In the genomic region with DNA sequence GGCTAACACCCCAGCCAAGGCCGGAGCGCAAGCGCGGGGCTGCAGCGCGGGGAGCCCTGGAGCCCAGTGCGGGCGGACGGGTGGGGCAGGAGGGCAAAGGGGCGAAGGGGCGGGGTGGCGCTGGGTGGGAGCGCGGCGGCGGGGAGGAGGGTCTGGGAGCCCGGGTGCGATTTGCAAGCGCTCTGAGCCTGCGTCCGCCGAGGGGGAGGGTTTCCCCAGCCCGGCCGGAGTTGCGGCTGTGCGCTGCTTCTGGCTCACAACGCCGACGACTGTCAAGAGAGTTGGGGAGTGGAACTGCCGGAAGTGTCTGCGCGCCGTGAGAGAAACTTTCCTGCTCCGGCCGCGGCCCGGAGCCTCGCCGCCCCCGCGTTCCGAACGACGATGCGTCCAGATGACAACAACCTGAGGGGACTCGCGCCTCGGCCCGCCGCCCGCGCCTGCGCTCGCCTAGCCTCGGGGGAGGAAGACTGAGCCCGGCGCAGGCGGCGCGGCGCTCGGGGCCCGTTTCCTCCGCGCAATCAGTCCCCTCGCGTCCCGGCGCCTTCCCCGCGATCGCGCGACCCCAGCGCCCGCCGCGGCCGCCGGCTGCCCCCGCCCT, we compare ENCODE assay signal across 8 cellular contexts. TPM values are rescaled to one million over a fixed set of nuclear protein-coding genes. Genes with fewer than 3 reads are reported as not detected.
DNase-seq lines count a peak whose midpoint lies in the region; ATAC-seq, FAIRE-seq and TF ChIP-seq lines count a peak whose summit lies in the region.

A gene with protein sequence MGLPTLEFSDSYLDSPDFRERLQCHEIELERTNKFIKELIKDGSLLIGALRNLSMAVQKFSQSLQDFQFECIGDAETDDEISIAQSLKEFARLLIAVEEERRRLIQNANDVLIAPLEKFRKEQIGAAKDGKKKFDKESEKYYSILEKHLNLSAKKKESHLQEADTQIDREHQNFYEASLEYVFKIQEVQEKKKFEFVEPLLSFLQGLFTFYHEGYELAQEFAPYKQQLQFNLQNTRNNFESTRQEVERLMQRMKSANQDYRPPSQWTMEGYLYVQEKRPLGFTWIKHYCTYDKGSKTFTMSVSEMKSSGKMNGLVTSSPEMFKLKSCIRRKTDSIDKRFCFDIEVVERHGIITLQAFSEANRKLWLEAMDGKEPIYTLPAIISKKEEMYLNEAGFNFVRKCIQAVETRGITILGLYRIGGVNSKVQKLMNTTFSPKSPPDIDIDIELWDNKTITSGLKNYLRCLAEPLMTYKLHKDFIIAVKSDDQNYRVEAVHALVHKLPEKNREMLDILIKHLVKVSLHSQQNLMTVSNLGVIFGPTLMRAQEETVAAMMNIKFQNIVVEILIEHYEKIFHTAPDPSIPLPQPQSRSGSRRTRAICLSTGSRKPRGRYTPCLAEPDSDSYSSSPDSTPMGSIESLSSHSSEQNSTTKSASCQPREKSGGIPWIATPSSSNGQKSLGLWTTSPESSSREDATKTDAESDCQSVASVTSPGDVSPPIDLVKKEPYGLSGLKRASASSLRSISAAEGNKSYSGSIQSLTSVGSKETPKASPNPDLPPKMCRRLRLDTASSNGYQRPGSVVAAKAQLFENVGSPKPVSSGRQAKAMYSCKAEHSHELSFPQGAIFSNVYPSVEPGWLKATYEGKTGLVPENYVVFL (plus strand): TSS at position 257 of the 598 bp plus-strand sequence. CDS start 391 bp downstream, outside the sequence.

- ATAC-seq in activated CD4-positive, CD25-positive, alpha-beta regulatory T cell treated with anti-CD3 and anti-CD28 coated beads, Interleukin-2, amount 50 U/mL, for 24 hours, result peak; percentile 30 to 34
- ATAC-seq in activated CD8-positive, alpha-beta T cell treated with anti-CD3 and anti-CD28 coated beads for 36 hours, result peak; percentile 79
- ATAC-seq in naive thymus-derived CD4-positive, alpha-beta T cell, result peak; percentile 56

- peaks cover 16% of the 10 kb centered on the region for H3K27me3 Mint-ChIP-seq in activated CD8-positive, alpha-beta T cell treated with anti-CD3 and anti-CD28 coated beads for 36 hours
- H3K27me3 Mint-ChIP-seq in naive thymus-derived CD4-positive, alpha-beta T cell, result peaks cover 24 to 39% (median 35%) of the 10 kb centered on the region in 5 donors

- WGBS in GM23248 (ENCODE audit: low coverage in 1 of 2, low lambda C conversion rate in 2 of 2, missing lambda C conversion rate in 2 of 2), 2 experiments, result 0 to 2% methylated on average over 32 to 69 of the region's 81 CpGs

- H3K79me2 ChIP-seq in GM23248 (ENCODE audit: insufficient read depth), result no peaks in the 10 kb centered on the region

- peak within 1 kb of the TSS; percentile 96 for H2AFZ ChIP-seq in GM23248

- intact Hi-C loops in activated CD8-positive, alpha-beta T cell treated with anti-CD3 and anti-CD28 coated beads for 36 hours (cut with micrococcal nuclease), result loop anchor here (10.0 kb wide), 2 partner anchors 168 to 238 kb away; no protein-coding TSS in a partner anchor
- intact Hi-C loops in naive thymus-derived CD4-positive, alpha-beta T cell (cut with micrococcal nuclease), result no loop called here

- in situ Hi-C loops in GM23248 (cut with MboI), result no loop called here

- H3K4me2 ChIP-seq in GM23248 (ENCODE audit: unreplicated experiment), result peak within 1 kb of the TSS; percentile 82

- POLR2A ChIA-PET in activated CD8-positive, alpha-beta T cell treated with anti-CD3 and anti-CD28 coated beads for 36 hours (lab: Charles Lee), result no interaction called here
- POLR2A ChIA-PET in naive thymus-derived CD4-positive, alpha-beta T cell (lab: Charles Lee), result no interaction called here

- H3K27ac Mint-ChIP-seq in activated CD8-positive, alpha-beta T cell treated with anti-CD3 and anti-CD28 coated beads for 36 hours, result peak within 1 kb of the TSS; percentile 59
- H3K27ac Mint-ChIP-seq in naive thymus-derived CD4-positive, alpha-beta T cell, result no peak within 1 kb of the TSS

- no peaks in the 10 kb centered on the region for H3K9me3 ChIP-seq in GM23248 (ENCODE audit: low read depth)
- no peaks in the 10 kb centered on the region for H3K9me3 ChIP-seq in naive thymus-derived CD4-positive, alpha-beta T cell (ENCODE audit: control insufficient read depth in 2 of 3, low read length in 3 of 3)

- peaks cover 19% of the 10 kb centered on the region for H3F3A ChIP-seq in GM23248 (ENCODE audit: insufficient read depth)

- H4K20me1 ChIP-seq in GM23248 (ENCODE audit: insufficient read depth), result no peaks in the 10 kb centered on the region

- H3K4me3 ChIP-seq in GM23248 (peak within 1 kb of the TSS; percentile 91), fibroblast of pulmonary artery (replicated peaks; ENCODE audit: low read depth, low read length) (peak within 1 kb of the TSS; percentile 77)
- no peak within 1 kb of the TSS for H3K4me3 ChIP-seq in naive thymus-derived CD4-positive, alpha-beta T cell (ENCODE audit: low read length)

- TF ChIP-seq CTCF in activated CD8-positive, alpha-beta T cell treated with anti-CD3 and anti-CD28 coated beads for 36 hours (IDR thresholded peaks at IDR 0.05), result no peak
- no peak for TF ChIP-seq CTCF in fibroblast of pulmonary artery (IDR thresholded peaks at IDR 0.05; ENCODE audit: low read length, missing control alignments)

- no peaks in the 10 kb centered on the region for H3K36me3 Mint-ChIP-seq in activated CD8-positive, alpha-beta T cell treated with anti-CD3 and anti-CD28 coated beads for 36 hours (ENCODE audit: low read depth)
- H3K36me3 Mint-ChIP-seq in naive thymus-derived CD4-positive, alpha-beta T cell, result no peaks in the 10 kb centered on the region

- no peaks in the 10 kb centered on the region for H3K9me3 Mint-ChIP-seq in activated CD8-positive, alpha-beta T cell treated with anti-CD3 and anti-CD28 coated beads for 36 hours
- H3K9me3 Mint-ChIP-seq in naive thymus-derived CD4-positive, alpha-beta T cell, result peaks cover 0 to 10% (median 0%) of the 10 kb centered on the region in 11 donors

- H3K4me1 ChIP-seq in GM23248 (ENCODE audit: insufficient read depth), result peaks cover 10% of the 10 kb centered on the region; the same call in 1 of the 2 replicates
- no peaks in the 10 kb centered on the region for H3K4me1 ChIP-seq in naive thymus-derived CD4-positive, alpha-beta T cell (ENCODE audit: control insufficient read depth in 2 of 2, insufficient read depth in 2 of 2, low read length in 2 of 2)

- peaks cover 24% of the 10 kb centered on the region for H3K4me1 Mint-ChIP-seq in activated CD8-positive, alpha-beta T cell treated with anti-CD3 and anti-CD28 coated beads for 36 hours (ENCODE audit: low read depth)
- H3K4me1 Mint-ChIP-seq in naive thymus-derived CD4-positive, alpha-beta T cell, result peaks cover 5 to 27% (median 12%) of the 10 kb centered on the region in 7 donors

- H3K9ac ChIP-seq in GM23248, result peak within 1 kb of the TSS; percentile 68

- CTCF ChIA-PET in activated CD8-positive, alpha-beta T cell treated with anti-CD3 and anti-CD28 coated beads for 36 hours (lab: Charles Lee), result interaction anchor here (0.8 to 2.0 kb wide), 5 partner anchors 8 to 110 kb away, joined by 3 to 8 read pairs (median 4); no protein-coding TSS in a partner anchor
- CTCF ChIA-PET in naive thymus-derived CD4-positive, alpha-beta T cell (lab: Charles Lee), result no interaction called here

- no peaks in the 10 kb centered on the region for H3K9me2 ChIP-seq in GM23248 (ENCODE audit: insufficient read depth)

- DNase-seq in activated CD4-positive, CD25-positive, alpha-beta regulatory T cell treated with anti-CD3 and anti-CD28 coated beads, Interleukin-2, amount 50 U/mL, for 72 hours, result no peak
- peak; percentile 71 for DNase-seq in GM23248
- peak; percentile 65 for DNase-seq in KG1 (lab: John Stamatoyannopoulos, UW)
- DNase-seq in activated CD8-positive, alpha-beta T cell treated with anti-CD3 and anti-CD28 coated beads for 36 hours, result peak; percentile 77
- DNase-seq in fibroblast of pulmonary artery (ENCODE audit: low read depth), result peak; percentile 68
- DNase-seq in naive thymus-derived CD4-positive, alpha-beta T cell, result peak in 4 of 9 donors; percentile 3 to 41 (median 7)
- DNase-seq in urothelium cell line (ENCODE audit: low spot score), result peak; percentile 77

- peak within 1 kb of the TSS; percentile 70 for H3K4me3 Mint-ChIP-seq in activated CD8-positive, alpha-beta T cell treated with anti-CD3 and anti-CD28 coated beads for 36 hours
- H3K4me3 Mint-ChIP-seq in naive thymus-derived CD4-positive, alpha-beta T cell, result peak within 1 kb of the TSS; percentile 73 to 90 (median 84)

- no peak for FAIRE-seq in urothelium cell line (lab: Jason Lieb, UNC)

- no peaks in the 10 kb centered on the region for H3K36me3 ChIP-seq in GM23248 (ENCODE audit: low read depth)
- H3K36me3 ChIP-seq in naive thymus-derived CD4-positive, alpha-beta T cell (ENCODE audit: control insufficient read depth in 2 of 3, insufficient read depth in 3 of 3, low read length in 3 of 3), result no peaks in the 10 kb centered on the region

- H3K27ac ChIP-seq in GM23248, result 0 out of 2 replicates have a peak within 1 kb of the TSS, but pooled peaks have one; percentile 2
- H3K27ac ChIP-seq in naive thymus-derived CD4-positive, alpha-beta T cell (ENCODE audit: low read depth, low read length), result no peak within 1 kb of the TSS

- no peaks in the 10 kb centered on the region for H3K27me3 ChIP-seq in GM23248 (replicated peaks; ENCODE audit: insufficient read depth)
- no peaks in the 10 kb centered on the region for H3K27me3 ChIP-seq in naive thymus-derived CD4-positive, alpha-beta T cell (ENCODE audit: control insufficient read depth in 2 of 2, insufficient read depth in 2 of 2, low read length in 2 of 2)

RNA-seq across cellular contexts. Expression of the gene that starts here (rescaled TPM):
- total RNA-seq in GM23248 (2014; rRNA removed; shearing (Covaris generic)), result 2.3 and 2.7 TPM in 2 replicates
- polyA plus RNA-seq in GM23248 (2016; fragmentation: Nextera tagmentation; extraction: Ambion mirVana), result 0.68 and 0.74 TPM in 2 replicates
- under 1 TPM; 0.20 to 0.41 TPM for total RNA-seq in activated CD8-positive, alpha-beta T cell treated with anti-CD3 and anti-CD28 coated beads for 36 hours
- total RNA-seq in naive thymus-derived CD4-positive, alpha-beta T cell, result under 1 TPM in 3 of 5 experiments, not detected in 2; 0.05 to 0.66 (median 0.21) TPM
- polyA plus RNA-seq in naive thymus-derived CD4-positive, alpha-beta T cell, result not detected

Comparison
In these comparisons a context has a peak if more than half of its experiments do, and no peak if none do; other contexts are left out.
1. Peak in DNase-seq and ATAC-seq in activated CD8-positive, alpha-beta T cell treated with anti-CD3 and anti-CD28 coated beads for 36 hours; RNA of the gene not detected or under 1 TPM.
2. Peak in ATAC-seq in naive thymus-derived CD4-positive, alpha-beta T cell; RNA of the gene not detected or under 1 TPM.